1 cellular context compared by ENCODE assay signal in the genomic region with DNA sequence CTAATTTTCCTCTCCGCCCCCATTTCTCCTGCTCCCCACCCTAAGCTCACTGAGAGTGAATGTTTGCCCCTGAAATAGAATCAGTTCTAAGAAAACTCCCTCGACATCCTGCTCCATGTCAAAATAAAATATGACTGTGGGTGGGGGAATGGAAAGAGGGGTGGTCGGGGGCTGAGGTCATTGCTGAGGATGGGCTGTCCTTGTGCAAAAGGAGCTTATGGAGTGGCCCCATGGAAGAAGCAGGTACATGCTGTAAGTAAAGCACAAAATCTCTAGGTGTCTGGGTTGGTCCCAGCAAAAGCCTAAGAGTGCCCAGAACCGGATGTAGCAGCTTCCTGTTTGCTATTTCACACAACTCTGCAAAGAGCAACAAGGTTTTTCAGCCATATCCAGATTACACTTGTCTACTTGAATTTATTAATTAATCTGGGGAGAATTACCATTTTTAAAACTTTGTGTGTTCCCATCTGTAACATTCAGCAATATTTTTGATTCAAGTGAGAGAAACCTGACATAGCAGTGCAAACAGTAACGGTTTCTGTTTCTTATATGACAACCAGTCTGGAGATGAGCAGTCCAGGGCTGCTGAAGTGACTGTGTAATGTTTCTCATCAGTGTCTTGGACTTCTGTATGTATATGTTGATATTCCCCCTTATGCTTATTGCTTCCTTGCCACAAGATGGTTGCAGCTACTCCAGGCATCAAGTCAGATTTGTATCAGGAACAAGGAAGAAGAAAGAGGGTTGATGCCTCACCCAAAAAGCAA.
TF ChIP-seq lines count a peak whose summit lies in the region.

No MANE protein-coding gene starts in this region.

TF ChIP-seq in HepG2, 621 proteins besides CTCF, POLR2A, EP300 and RAD21:
- TF ChIP-seq SSRP1 (CRISPR knock-in tag; IDR thresholded peaks at IDR 0.05) (no peak), YEATS2 (CRISPR knock-in tag; IDR thresholded peaks at IDR 0.05; ENCODE audit: borderline replicate concordance) (no peak)
- TF ChIP-seq, protein P1, sequence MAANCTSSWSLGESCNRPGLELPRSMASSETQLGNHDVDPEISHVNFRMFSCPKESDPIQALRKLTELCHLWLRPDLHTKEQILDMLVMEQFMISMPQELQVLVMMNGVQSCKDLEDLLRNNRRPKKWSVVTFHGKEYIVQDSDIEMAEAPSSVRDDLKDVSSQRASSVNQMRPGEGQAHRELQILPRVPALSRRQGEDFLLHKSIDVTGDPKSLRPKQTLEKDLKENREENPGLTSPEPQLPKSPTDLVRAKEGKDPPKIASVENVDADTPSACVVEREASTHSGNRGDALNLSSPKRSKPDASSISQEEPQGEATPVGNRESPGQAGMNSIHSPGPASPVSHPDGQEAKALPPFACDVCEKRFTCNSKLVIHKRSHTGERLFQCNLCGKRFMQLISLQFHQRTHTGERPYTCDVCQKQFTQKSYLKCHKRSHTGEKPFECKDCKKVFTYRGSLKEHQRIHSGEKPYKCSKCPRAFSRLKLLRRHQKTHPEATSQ (CRISPR knock-in tag; IDR thresholded peaks at IDR 0.05; ENCODE audit: borderline replicate concordance): no peak
